In the genomic region with DNA sequence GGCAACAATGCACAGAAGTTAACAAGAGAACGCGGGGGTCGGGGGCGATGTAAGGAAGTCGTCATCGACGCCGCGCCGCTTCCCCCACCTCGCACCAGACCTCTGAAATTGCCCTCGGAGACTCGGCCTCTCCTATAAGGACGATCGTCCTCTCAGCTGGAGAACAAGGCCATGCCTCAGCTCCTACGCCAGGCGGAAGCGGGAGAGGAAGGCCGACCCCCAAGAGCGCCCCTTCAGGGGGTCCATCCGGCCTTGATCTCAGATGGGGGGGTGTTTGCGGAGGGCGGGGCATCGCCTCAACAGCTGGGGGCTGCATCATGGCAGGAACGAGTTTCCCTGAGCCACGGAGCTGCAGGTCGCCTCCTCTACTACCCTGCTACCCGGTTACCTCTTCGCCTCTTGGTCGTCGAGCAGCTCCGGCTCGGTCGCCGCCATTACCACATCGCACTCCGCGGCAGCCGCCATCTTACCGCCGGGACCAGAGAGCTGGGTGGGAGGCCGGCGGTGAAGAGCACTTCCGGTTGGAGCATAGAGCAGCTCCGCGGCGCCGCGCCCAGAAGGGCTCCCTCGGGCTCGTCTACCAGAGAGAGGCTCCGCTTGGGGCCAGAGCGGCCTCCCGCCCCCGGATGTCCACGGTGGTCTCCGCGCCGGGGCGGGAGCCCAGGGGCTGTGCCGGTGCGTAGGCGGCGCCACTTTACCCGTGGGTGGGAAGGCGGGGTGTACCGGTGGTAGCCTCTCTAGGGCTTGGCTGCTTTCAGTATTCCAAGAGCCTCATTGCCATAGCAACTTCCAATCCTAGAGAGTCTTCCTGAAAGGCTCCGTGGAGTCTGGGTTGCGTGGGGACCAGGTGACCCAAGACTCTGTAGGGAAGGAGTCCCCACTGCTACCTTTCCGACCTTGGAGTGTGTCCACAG, we compare ENCODE assay signal across 1 cellular context.
A peak's percentile ranks its signal among the peaks of the same experiment; 100 is the strongest.
TF ChIP-seq lines count a peak whose summit lies in the region.

A gene with protein sequence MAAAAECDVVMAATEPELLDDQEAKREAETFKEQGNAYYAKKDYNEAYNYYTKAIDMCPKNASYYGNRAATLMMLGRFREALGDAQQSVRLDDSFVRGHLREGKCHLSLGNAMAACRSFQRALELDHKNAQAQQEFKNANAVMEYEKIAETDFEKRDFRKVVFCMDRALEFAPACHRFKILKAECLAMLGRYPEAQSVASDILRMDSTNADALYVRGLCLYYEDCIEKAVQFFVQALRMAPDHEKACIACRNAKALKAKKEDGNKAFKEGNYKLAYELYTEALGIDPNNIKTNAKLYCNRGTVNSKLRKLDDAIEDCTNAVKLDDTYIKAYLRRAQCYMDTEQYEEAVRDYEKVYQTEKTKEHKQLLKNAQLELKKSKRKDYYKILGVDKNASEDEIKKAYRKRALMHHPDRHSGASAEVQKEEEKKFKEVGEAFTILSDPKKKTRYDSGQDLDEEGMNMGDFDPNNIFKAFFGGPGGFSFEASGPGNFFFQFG (minus strand): TSS at position 488 of the 914 bp plus-strand sequence. CDS start 23 bp downstream, at position 465.

TF ChIP-seq in K562, 482 proteins besides CTCF, POLR2A, EP300 and RAD21 (continued from another document and continues in another):
- TF ChIP-seq HDAC3 (IDR thresholded peaks at IDR 0.05; ENCODE audit: borderline replicate concordance, partially characterized antibody) (no peak), FIP1L1 (IDR thresholded peaks at IDR 0.05; ENCODE audit: low read depth, low read length, poor library complexity, severe bottlenecking) (peak; percentile 87), FOXK2 (conservative IDR thresholded peaks at IDR 0.05 in 1 of 2, IDR thresholded peaks at IDR 0.05 in 1 of 2; ENCODE audit: low read depth in 2 of 2) (0 out of 4 replicates have a peak, but pooled peaks of 1 of the 2 experiments have one; percentile 4), BCOR (IDR thresholded peaks at IDR 0.05) (no peak), MXI1 (IDR thresholded peaks at IDR 0.05; ENCODE audit: low read depth, low read length) (peak; percentile 7; the same call in 1 of the 2 replicates), SMAD1 (IDR thresholded peaks at IDR 0.05; ENCODE audit: low read depth, low read length, partially characterized antibody) (peak; percentile 68), CREBBP (IDR thresholded peaks at IDR 0.05; ENCODE audit: low read depth, low read length) (no peak), SUPT5H (IDR thresholded peaks at IDR 0.05) (peak; percentile 90), POLR2H (tag; IDR thresholded peaks at IDR 0.05; ENCODE audit: low read depth) (peak; percentile 62), ZNF699 (CRISPR knock-in tag; IDR thresholded peaks at IDR 0.05; ENCODE audit: insufficient replicate concordance) (no peak), RAD51 (IDR thresholded peaks at IDR 0.05; ENCODE audit: borderline replicate concordance, low read depth) (peak; percentile 13; the same call in 1 of the 2 replicates), ZBTB7A (IDR thresholded peaks at IDR 0.05; ENCODE audit: borderline replicate concordance, control insufficient read depth, low read depth, low read length) (peak; percentile 92), CSDE1 (IDR thresholded peaks at IDR 0.05) (peak; percentile 50 to 86; a peak in 3 of 4 replicates), NCOA6 (IDR thresholded peaks at IDR 0.05) (no peak), TFAM (CRISPR knock-in tag; conservative IDR thresholded peaks at IDR 0.05) (no peak), SETDB1 (IDR thresholded peaks at IDR 0.05; ENCODE audit: low read length) (no peak), MBD2 (IDR thresholded peaks at IDR 0.05; ENCODE audit: borderline replicate concordance, low read depth) (peak; percentile 65; the same call in 1 of the 2 replicates), RB1 (IDR thresholded peaks at IDR 0.05; ENCODE audit: low read depth) (peak; percentile 54), CBX3 (IDR thresholded peaks at IDR 0.05; ENCODE audit: borderline replicate concordance in 1 of 2, low read length in 2 of 2) (no peak), RUNX1 (IDR thresholded peaks at IDR 0.05; ENCODE audit: low read depth) (no peak), SRF (CRISPR knock-in tag; IDR thresholded peaks at IDR 0.05) (peak in 1 of 2 experiments; percentile 39; a peak in 1 of 4 replicates), L3MBTL2 (IDR thresholded peaks at IDR 0.05) (peak; percentile 27), TAF7 (tag; IDR thresholded peaks at IDR 0.05) (peak; percentile 99), SMARCC2 (IDR thresholded peaks at IDR 0.05; ENCODE audit: low read depth) (0 out of 2 replicates have a peak, but pooled peaks have one; percentile 5), KLF10 (CRISPR knock-in tag; IDR thresholded peaks at IDR 0.05) (no peak), ZNF316 (IDR thresholded peaks at IDR 0.05) (0 out of 2 replicates have a peak, but pooled peaks have one; percentile 11), POLR2AphosphoS2 (IDR thresholded peaks at IDR 0.05; ENCODE audit: low read length) (no peak; the same call in 1 of the 2 replicates), MEF2D (tag; conservative IDR thresholded peaks at IDR 0.05; ENCODE audit: low read depth) (0 out of 2 replicates have a peak, but pooled peaks have one; percentile 15), GATA2 (CRISPR knock-in tag; IDR thresholded peaks at IDR 0.05) (no peak), RNF2 (IDR thresholded peaks at IDR 0.05) (peak; percentile 22; the same call in 1 of the 2 replicates), HNRNPUL1 (IDR thresholded peaks at IDR 0.05; ENCODE audit: low read length) (no peak), CREM (IDR thresholded peaks at IDR 0.05; ENCODE audit: low read depth) (peak; percentile 90), MTA3 (IDR thresholded peaks at IDR 0.05; ENCODE audit: borderline replicate concordance) (peak; percentile 86), ESRRA (IDR thresholded peaks at IDR 0.05; ENCODE audit: borderline replicate concordance, low read depth) (peak; percentile 39; the same call in 1 of the 2 replicates), PHB2 (IDR thresholded peaks at IDR 0.05; ENCODE audit: low read depth) (peak; percentile 16; the same call in 1 of the 2 replicates), ZNF408 (CRISPR knock-in tag; IDR thresholded peaks at IDR 0.05; ENCODE audit: low read depth) (no peak), ZZZ3 (IDR thresholded peaks at IDR 0.05) (peak; percentile 86), ZNF232 (CRISPR knock-in tag; IDR thresholded peaks at IDR 0.05) (peak; percentile 34; the same call in 1 of the 2 replicates), DPF2 (IDR thresholded peaks at IDR 0.05) (no peak), NFYB (IDR thresholded peaks at IDR 0.05; ENCODE audit: extremely low read depth, insufficient read length) (no peak), MCM2 (IDR thresholded peaks at IDR 0.05; ENCODE audit: low read depth) (no peak), TBL1XR1 (IDR thresholded peaks at IDR 0.05; ENCODE audit: low read length in 2 of 2) (no peak; a peak in 1 of 4 replicates), CTBP1 (IDR thresholded peaks at IDR 0.05; ENCODE audit: borderline replicate concordance) (peak; percentile 64; the same call in 1 of the 2 replicates), GATAD2A (IDR thresholded peaks at IDR 0.05) (peak; percentile 29; the same call in 1 of the 2 replicates), ZNF79 (CRISPR knock-in tag; IDR thresholded peaks at IDR 0.05; ENCODE audit: low read depth) (no peak), NFIC (IDR thresholded peaks at IDR 0.05) (peak; percentile 20; the same call in 1 of the 2 replicates), NR2C1 (IDR thresholded peaks at IDR 0.05) (peak; percentile 81), NR2C1 (tag; IDR thresholded peaks at IDR 0.05) (peak; percentile 67)
- TF ChIP-seq, protein P1, sequence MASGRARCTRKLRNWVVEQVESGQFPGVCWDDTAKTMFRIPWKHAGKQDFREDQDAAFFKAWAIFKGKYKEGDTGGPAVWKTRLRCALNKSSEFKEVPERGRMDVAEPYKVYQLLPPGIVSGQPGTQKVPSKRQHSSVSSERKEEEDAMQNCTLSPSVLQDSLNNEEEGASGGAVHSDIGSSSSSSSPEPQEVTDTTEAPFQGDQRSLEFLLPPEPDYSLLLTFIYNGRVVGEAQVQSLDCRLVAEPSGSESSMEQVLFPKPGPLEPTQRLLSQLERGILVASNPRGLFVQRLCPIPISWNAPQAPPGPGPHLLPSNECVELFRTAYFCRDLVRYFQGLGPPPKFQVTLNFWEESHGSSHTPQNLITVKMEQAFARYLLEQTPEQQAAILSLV (tag; IDR thresholded peaks at IDR 0.05) = no peak
- TF ChIP-seq, protein P2, sequence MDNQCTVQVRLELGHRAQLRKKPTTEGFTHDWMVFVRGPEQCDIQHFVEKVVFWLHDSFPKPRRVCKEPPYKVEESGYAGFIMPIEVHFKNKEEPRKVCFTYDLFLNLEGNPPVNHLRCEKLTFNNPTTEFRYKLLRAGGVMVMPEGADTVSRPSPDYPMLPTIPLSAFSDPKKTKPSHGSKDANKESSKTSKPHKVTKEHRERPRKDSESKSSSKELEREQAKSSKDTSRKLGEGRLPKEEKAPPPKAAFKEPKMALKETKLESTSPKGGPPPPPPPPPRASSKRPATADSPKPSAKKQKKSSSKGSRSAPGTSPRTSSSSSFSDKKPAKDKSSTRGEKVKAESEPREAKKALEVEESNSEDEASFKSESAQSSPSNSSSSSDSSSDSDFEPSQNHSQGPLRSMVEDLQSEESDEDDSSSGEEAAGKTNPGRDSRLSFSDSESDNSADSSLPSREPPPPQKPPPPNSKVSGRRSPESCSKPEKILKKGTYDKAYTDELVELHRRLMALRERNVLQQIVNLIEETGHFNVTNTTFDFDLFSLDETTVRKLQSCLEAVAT (IDR thresholded peaks at IDR 0.05) = peak; percentile 11 to 74; a peak in 2 of 4 replicates
- TF ChIP-seq, protein P3, sequence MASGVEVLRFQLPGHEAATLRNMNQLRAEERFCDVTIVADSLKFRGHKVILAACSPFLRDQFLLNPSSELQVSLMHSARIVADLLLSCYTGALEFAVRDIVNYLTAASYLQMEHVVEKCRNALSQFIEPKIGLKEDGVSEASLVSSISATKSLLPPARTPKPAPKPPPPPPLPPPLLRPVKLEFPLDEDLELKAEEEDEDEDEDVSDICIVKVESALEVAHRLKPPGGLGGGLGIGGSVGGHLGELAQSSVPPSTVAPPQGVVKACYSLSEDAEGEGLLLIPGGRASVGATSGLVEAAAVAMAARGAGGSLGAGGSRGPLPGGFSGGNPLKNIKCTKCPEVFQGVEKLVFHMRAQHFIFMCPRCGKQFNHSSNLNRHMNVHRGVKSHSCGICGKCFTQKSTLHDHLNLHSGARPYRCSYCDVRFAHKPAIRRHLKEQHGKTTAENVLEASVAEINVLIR (CRISPR knock-in tag; IDR thresholded peaks at IDR 0.05) = no peak; the same call in 1 of the 2 replicates
- TF ChIP-seq, protein P4, sequence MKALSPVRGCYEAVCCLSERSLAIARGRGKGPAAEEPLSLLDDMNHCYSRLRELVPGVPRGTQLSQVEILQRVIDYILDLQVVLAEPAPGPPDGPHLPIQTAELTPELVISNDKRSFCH (CRISPR knock-in tag; IDR thresholded peaks at IDR 0.05) = no peak
- TF ChIP-seq, protein P4 (tag; IDR thresholded peaks at IDR 0.05) = 0 out of 2 replicates have a peak, but pooled peaks have one; percentile 36
- TF ChIP-seq, protein P5, sequence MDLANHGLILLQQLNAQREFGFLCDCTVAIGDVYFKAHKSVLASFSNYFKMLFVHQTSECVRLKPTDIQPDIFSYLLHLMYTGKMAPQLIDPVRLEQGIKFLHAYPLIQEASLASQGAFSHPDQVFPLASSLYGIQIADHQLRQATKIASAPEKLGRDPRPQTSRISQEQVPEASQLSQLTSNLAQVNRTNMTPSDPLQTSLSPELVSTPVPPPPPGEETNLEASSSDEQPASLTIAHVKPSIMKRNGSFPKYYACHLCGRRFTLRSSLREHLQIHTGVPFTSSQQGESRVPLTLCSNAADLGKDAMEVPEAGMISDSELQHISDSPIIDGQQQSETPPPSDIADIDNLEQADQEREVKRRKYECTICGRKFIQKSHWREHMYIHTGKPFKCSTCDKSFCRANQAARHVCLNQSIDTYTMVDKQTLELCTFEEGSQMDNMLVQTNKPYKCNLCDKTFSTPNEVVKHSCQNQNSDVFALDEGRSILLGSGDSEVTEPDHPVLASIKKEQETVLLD (IDR thresholded peaks at IDR 0.05) = peak; percentile 93
- TF ChIP-seq, protein P6, sequence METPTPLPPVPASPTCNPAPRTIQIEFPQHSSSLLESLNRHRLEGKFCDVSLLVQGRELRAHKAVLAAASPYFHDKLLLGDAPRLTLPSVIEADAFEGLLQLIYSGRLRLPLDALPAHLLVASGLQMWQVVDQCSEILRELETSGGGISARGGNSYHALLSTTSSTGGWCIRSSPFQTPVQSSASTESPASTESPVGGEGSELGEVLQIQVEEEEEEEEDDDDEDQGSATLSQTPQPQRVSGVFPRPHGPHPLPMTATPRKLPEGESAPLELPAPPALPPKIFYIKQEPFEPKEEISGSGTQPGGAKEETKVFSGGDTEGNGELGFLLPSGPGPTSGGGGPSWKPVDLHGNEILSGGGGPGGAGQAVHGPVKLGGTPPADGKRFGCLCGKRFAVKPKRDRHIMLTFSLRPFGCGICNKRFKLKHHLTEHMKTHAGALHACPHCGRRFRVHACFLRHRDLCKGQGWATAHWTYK (CRISPR knock-in tag; IDR thresholded peaks at IDR 0.05) = peak; percentile 29; the same call in 1 of the 2 replicates
- TF ChIP-seq, protein P7, sequence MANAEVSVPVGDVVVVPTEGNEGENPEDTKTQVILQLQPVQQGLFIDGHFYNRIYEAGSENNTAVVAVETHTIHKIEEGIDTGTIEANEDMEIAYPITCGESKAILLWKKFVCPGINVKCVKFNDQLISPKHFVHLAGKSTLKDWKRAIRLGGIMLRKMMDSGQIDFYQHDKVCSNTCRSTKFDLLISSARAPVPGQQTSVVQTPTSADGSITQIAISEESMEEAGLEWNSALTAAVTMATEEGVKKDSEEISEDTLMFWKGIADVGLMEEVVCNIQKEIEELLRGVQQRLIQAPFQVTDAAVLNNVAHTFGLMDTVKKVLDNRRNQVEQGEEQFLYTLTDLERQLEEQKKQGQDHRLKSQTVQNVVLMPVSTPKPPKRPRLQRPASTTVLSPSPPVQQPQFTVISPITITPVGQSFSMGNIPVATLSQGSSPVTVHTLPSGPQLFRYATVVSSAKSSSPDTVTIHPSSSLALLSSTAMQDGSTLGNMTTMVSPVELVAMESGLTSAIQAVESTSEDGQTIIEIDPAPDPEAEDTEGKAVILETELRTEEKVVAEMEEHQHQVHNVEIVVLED (CRISPR knock-in tag; IDR thresholded peaks at IDR 0.05) = peak; percentile 56; the same call in 1 of the 2 replicates
- TF ChIP-seq, protein P8, sequence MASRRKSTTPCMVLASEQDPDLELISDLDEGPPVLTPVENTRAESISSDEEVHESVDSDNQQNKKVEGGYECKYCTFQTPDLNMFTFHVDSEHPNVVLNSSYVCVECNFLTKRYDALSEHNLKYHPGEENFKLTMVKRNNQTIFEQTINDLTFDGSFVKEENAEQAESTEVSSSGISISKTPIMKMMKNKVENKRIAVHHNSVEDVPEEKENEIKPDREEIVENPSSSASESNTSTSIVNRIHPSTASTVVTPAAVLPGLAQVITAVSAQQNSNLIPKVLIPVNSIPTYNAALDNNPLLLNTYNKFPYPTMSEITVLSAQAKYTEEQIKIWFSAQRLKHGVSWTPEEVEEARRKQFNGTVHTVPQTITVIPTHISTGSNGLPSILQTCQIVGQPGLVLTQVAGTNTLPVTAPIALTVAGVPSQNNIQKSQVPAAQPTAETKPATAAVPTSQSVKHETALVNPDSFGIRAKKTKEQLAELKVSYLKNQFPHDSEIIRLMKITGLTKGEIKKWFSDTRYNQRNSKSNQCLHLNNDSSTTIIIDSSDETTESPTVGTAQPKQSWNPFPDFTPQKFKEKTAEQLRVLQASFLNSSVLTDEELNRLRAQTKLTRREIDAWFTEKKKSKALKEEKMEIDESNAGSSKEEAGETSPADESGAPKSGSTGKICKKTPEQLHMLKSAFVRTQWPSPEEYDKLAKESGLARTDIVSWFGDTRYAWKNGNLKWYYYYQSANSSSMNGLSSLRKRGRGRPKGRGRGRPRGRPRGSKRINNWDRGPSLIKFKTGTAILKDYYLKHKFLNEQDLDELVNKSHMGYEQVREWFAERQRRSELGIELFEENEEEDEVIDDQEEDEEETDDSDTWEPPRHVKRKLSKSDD (conservative IDR thresholded peaks at IDR 0.05; ENCODE audit: low read length) = peak; percentile 97
